8 cellular contexts compared by ENCODE assay signal in the genomic region with DNA sequence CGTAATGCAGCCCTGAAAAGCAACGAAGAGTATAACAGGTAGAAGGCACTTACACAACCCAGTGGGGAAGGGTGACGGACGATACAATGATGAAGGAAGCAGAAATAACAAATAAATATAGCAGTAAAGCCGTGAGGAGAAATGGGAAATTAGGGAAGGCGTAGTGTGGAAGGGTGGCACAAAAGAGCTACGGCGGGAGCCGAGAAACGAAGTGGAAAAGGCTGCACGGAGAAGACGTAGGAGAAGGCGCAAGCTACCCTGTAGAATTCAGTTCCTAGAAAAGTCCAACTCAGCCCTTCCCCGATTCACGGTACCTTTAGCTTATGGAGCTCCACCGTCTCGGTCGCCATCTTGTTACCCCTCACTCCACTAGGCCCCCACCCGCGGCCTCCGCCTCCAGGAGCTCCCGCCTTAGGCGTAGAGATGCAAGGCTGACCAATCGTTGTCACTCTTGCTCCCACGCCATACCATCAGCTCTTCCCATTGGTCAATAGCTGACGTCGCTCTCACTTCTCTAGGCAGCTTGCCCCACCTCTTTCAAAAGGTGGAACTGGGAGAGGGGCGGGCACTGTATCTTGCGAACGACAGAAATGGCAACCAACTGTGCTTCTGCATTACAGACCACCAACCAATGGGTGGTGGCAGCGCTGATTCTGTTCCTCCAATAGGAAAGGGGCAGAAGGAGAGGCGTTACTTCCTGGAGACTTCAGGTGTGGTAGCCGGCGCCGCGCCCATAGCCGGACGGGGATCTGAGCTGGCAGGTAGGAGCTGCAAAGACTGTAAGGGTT. TPM values are rescaled to one million over a fixed set of nuclear protein-coding genes. Genes with fewer than 3 reads are reported as not detected.
DNase-seq lines count a peak whose midpoint lies in the region; ATAC-seq and TF ChIP-seq lines count a peak whose summit lies in the region.

A gene with protein sequence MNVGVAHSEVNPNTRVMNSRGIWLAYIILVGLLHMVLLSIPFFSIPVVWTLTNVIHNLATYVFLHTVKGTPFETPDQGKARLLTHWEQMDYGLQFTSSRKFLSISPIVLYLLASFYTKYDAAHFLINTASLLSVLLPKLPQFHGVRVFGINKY (plus strand): TSS at position 690 of the 788 bp plus-strand sequence. CDS start 959 bp downstream, outside the sequence.
A gene with protein sequence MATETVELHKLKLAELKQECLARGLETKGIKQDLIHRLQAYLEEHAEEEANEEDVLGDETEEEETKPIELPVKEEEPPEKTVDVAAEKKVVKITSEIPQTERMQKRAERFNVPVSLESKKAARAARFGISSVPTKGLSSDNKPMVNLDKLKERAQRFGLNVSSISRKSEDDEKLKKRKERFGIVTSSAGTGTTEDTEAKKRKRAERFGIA (minus strand): TSS at position 373 of the 788 bp plus-strand sequence. CDS start 23 bp downstream, at position 350.

- TF ChIP-seq POLR2A in GM19193 (IDR thresholded peaks at IDR 0.05; ENCODE audit: extremely low read depth, insufficient read depth, insufficient read length), result peak; percentile 86

- peak; percentile 100 for DNase-seq in Ammon's horn (ENCODE audit: low spot score)
- peak; percentile 100 for DNase-seq in NCI-H460 (ENCODE audit: extremely low read depth, low read depth)
- DNase-seq in activated CD4-positive, CD25-positive, alpha-beta regulatory T cell treated with anti-CD3 and anti-CD28 coated beads, Interleukin-2, amount 50 U/mL, for 72 hours, result peak; percentile 87
- peak; percentile 100 for DNase-seq in cerebellar nuclear complex (lab: John Stamatoyannopoulos, UW)
- DNase-seq in islet precursor cell, result peak; percentile 100
- DNase-seq in stimulated activated CD4-positive, alpha-beta T cell treated with anti-CD3 and anti-CD28 coated beads, Interleukin-12 subunit alpha, Interleukin-12 subunit beta, amount 100 ng/mL, for 48 hours (ENCODE audit: low read depth in 2 of 3, low spot score in 1 of 3), result peak; percentile 91 to 97 (median 93)

- ATAC-seq in HG03432 (IDR thresholded peaks at IDR 0.05; ENCODE audit: unreplicated experiment), result peak; percentile 97

RNA-seq across cellular contexts. Expression of the first gene that starts in this region (rescaled TPM):
- 32.8 and 37.8 TPM in 2 replicates for total RNA-seq in NCI-H460 (2014; rRNA removed; shearing (Covaris generic))
- polyA plus RNA-seq in NCI-H460 (2014; cell fraction: nucleus; rRNA removed), result 3.4 and 10.0 TPM in 2 replicates

RNA-seq across cellular contexts. Expression of the second gene that starts in this region (rescaled TPM):
- 122 and 140 TPM in 2 replicates for total RNA-seq in NCI-H460 (2014; rRNA removed; shearing (Covaris generic))
- polyA plus RNA-seq in NCI-H460 (2014; cell fraction: nucleus; rRNA removed), result 42.1 and 51.0 TPM in 2 replicates

Comparison
In these comparisons a context has a peak if more than half of its experiments do, and no peak if none do; other contexts are left out.
1. Peak in every context shown above with its lines: DNase-seq and ATAC-seq.